In the genomic region with DNA sequence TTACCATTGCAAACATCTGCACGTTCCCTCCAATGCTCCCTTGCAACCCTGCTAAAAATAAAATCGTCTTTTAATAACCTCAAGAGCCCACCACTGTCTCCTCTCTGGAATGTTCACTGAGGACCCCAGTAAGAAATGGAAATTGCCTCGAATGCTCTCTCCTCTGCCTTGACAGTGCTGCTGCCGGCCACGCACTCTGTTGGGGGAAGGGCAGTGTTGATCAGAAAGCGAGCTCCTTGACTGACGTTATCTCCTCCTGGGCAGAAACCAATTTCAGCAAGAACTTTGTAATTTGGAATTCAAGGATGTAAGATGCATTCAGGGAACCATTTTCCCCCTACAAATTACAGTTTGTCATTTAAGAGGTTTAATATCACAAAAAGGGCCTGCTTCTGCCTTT, we compare ENCODE assay signal across 25 cellular contexts.
"Had no signal": no experiment of that assay in that cellular context is flagged by ENCODE, and none has a peak within 500 bp of the region (broad histone marks: within the 10 kb centered on the region; RNA-seq: fewer than 3 reads in every experiment).

No MANE protein-coding gene starts in this region.

- H3K9me3 ChIP-seq: gastrocnemius medialis, right atrium auricular region, thoracic aorta, uterus had no signal

- H3K27me3 ChIP-seq: gastrocnemius medialis, right atrium auricular region, uterus had no signal

- H3K4me3 ChIP-seq: gastrocnemius medialis, right atrium auricular region, thoracic aorta, uterus had no signal

- H3K27ac ChIP-seq: gastrocnemius medialis, right atrium auricular region, thoracic aorta, uterus had no signal

- H3K36me3 Mint-ChIP-seq: activated naive CD4-positive, alpha-beta T cell treated with anti-CD3 and anti-CD28 coated beads, Interleukin-2, amount 50 U/mL, for 24 hours; naive thymus-derived CD4-positive, alpha-beta T cell; stimulated activated effector memory CD8-positive, alpha-beta T cell treated with anti-CD3 and anti-CD28 coated beads, Interleukin-12 subunit alpha, Interleukin-12 subunit beta, amount 100 ng/mL, for 72 hours; type B pancreatic cell had no signal

- FAIRE-seq: bronchial epithelial cell had no signal

- ATAC-seq: activated CD8-positive, alpha-beta T cell treated with anti-CD3 and anti-CD28 coated beads for 36 hours; activated naive CD8-positive, alpha-beta T cell treated with anti-CD3 and anti-CD28 coated beads, Interleukin-2, amount 50 U/mL, for 24 hours; activated T-cell treated with anti-CD3 and anti-CD28 coated beads, Interleukin-2, amount 50 U/mL, for 4 hours; activated T-helper 17 cell treated with anti-CD3 and anti-CD28 coated beads, Interleukin-2, amount 50 U/mL, for 72 hours; gastrocnemius medialis; naive thymus-derived CD4-positive, alpha-beta T cell; stimulated activated effector memory CD8-positive, alpha-beta T cell treated with anti-CD3 and anti-CD28 coated beads, Interleukin-12 subunit alpha, Interleukin-12 subunit beta, amount 100 ng/mL, for 72 hours; T-helper 17 cell had no signal

- H3K9me3 Mint-ChIP-seq: activated CD4-positive, alpha-beta T cell treated with anti-CD3 and anti-CD28 coated beads, Interleukin-2, amount 10 ng/mL, durations not matched to agents 7 days and 5 days; activated CD8-positive, alpha-beta T cell treated with anti-CD3 and anti-CD28 coated beads for 36 hours; activated naive CD4-positive, alpha-beta T cell treated with anti-CD3 and anti-CD28 coated beads, Interleukin-2, amount 50 U/mL, for 24 hours; activated naive CD8-positive, alpha-beta T cell treated with anti-CD3 and anti-CD28 coated beads, Interleukin-2, amount 50 U/mL, for 24 hours; activated T-helper 17 cell treated with anti-CD3 and anti-CD28 coated beads, Interleukin-2, amount 50 U/mL, for 72 hours; central memory CD8-positive, alpha-beta T cell; stimulated activated naive CD8-positive, alpha-beta T cell treated with anti-CD3 and anti-CD28 coated beads, Interleukin-15, Interleukin-2, amounts not matched to agents 100 ng/mL and 50 ng/mL, for 24 hours; type B pancreatic cell had no signal

- H3K4me1 Mint-ChIP-seq: activated naive CD4-positive, alpha-beta T cell treated with anti-CD3 and anti-CD28 coated beads, Interleukin-2, amount 50 U/mL, for 24 hours; activated naive CD8-positive, alpha-beta T cell treated with anti-CD3 and anti-CD28 coated beads, Interleukin-2, amount 50 U/mL, for 24 hours; activated T-helper 17 cell treated with anti-CD3 and anti-CD28 coated beads, Interleukin-2, amount 50 U/mL, for 72 hours; stimulated activated effector memory CD8-positive, alpha-beta T cell treated with anti-CD3 and anti-CD28 coated beads, Interleukin-12 subunit alpha, Interleukin-12 subunit beta, amount 100 ng/mL, for 72 hours; T-helper 17 cell had no signal

- H3K27ac Mint-ChIP-seq: activated CD4-positive, alpha-beta T cell treated with anti-CD3 and anti-CD28 coated beads, Interleukin-2, amount 10 ng/mL, durations not matched to agents 7 days and 5 days; activated CD8-positive, alpha-beta T cell treated with anti-CD3 and anti-CD28 coated beads for 36 hours; activated naive CD4-positive, alpha-beta T cell treated with anti-CD3 and anti-CD28 coated beads, Interleukin-2, amount 50 U/mL, for 24 hours; activated naive CD8-positive, alpha-beta T cell treated with anti-CD3 and anti-CD28 coated beads, Interleukin-2, amount 50 U/mL, for 24 hours; activated T-helper 17 cell treated with anti-CD3 and anti-CD28 coated beads, Interleukin-2, amount 50 U/mL, for 72 hours; naive thymus-derived CD4-positive, alpha-beta T cell; stimulated activated effector memory CD8-positive, alpha-beta T cell treated with anti-CD3 and anti-CD28 coated beads, Interleukin-12 subunit alpha, Interleukin-12 subunit beta, amount 100 ng/mL, for 72 hours; stimulated activated naive CD8-positive, alpha-beta T cell treated with anti-CD3 and anti-CD28 coated beads, Interleukin-15, Interleukin-2, amounts not matched to agents 100 ng/mL and 50 ng/mL, for 24 hours; T-helper 17 cell; type B pancreatic cell had no signal

- H3K4me1 ChIP-seq: right atrium auricular region, uterus had no signal

- H3K27me3 Mint-ChIP-seq: activated CD4-positive, alpha-beta T cell treated with anti-CD3 and anti-CD28 coated beads, Interleukin-2, amount 10 ng/mL, durations not matched to agents 7 days and 5 days; activated CD8-positive, alpha-beta T cell treated with anti-CD3 and anti-CD28 coated beads for 36 hours; activated naive CD4-positive, alpha-beta T cell treated with anti-CD3 and anti-CD28 coated beads, Interleukin-2, amount 50 U/mL, for 24 hours; activated naive CD8-positive, alpha-beta T cell treated with anti-CD3 and anti-CD28 coated beads, Interleukin-2, amount 50 U/mL, for 24 hours; activated T-helper 17 cell treated with anti-CD3 and anti-CD28 coated beads, Interleukin-2, amount 50 U/mL, for 72 hours; central memory CD8-positive, alpha-beta T cell; stimulated activated naive CD8-positive, alpha-beta T cell treated with anti-CD3 and anti-CD28 coated beads, Interleukin-15, Interleukin-2, amounts not matched to agents 100 ng/mL and 50 ng/mL, for 24 hours; T-helper 17 cell; type B pancreatic cell had no signal

- H3K4me3 Mint-ChIP-seq: activated CD4-positive, alpha-beta T cell treated with anti-CD3 and anti-CD28 coated beads, Interleukin-2, amount 10 ng/mL, durations not matched to agents 7 days and 5 days; activated CD8-positive, alpha-beta T cell treated with anti-CD3 and anti-CD28 coated beads for 36 hours; activated naive CD4-positive, alpha-beta T cell treated with anti-CD3 and anti-CD28 coated beads, Interleukin-2, amount 50 U/mL, for 24 hours; activated naive CD8-positive, alpha-beta T cell treated with anti-CD3 and anti-CD28 coated beads, Interleukin-2, amount 50 U/mL, for 24 hours; activated T-cell treated with anti-CD3 and anti-CD28 coated beads, Interleukin-2, amount 50 U/mL, for 4 hours; activated T-helper 17 cell treated with anti-CD3 and anti-CD28 coated beads, Interleukin-2, amount 50 U/mL, for 72 hours; central memory CD8-positive, alpha-beta T cell; naive thymus-derived CD4-positive, alpha-beta T cell; stimulated activated effector memory CD8-positive, alpha-beta T cell treated with anti-CD3 and anti-CD28 coated beads, Interleukin-12 subunit alpha, Interleukin-12 subunit beta, amount 100 ng/mL, for 72 hours; stimulated activated naive CD8-positive, alpha-beta T cell treated with anti-CD3 and anti-CD28 coated beads, Interleukin-15, Interleukin-2, amounts not matched to agents 100 ng/mL and 50 ng/mL, for 24 hours; T-helper 17 cell; type B pancreatic cell had no signal

- DNase-seq: activated CD4-positive, alpha-beta T cell treated with anti-CD3 and anti-CD28 coated beads for 1 hour; activated CD4-positive, alpha-beta T cell treated with anti-CD3 and anti-CD28 coated beads, Interleukin-2, amount 10 ng/mL, durations not matched to agents 7 days and 5 days; activated CD8-positive, alpha-beta T cell treated with anti-CD3 and anti-CD28 coated beads for 36 hours; activated gamma-delta T cell treated with Interleukin-2 at 50 U/mL for 16 hours; activated naive CD8-positive, alpha-beta T cell treated with anti-CD3 and anti-CD28 coated beads, Interleukin-2, amount 50 U/mL, for 24 hours; activated T-cell treated with anti-CD3 and anti-CD28 coated beads, Interleukin-2, amount 50 U/mL, for 4 hours; dermis blood vessel endothelial cell; effector CD8-positive, alpha-beta T cell; erythroblast; gastrocnemius medialis; hippocampal formation; naive thymus-derived CD4-positive, alpha-beta T cell; stimulated activated CD4-positive, alpha-beta T cell treated with anti-CD3 and anti-CD28 coated beads, Interleukin-4, amount 100 ng/mL, for 24 hours; T-helper 17 cell; T1000; uterus had no signal

- H3K36me3 ChIP-seq: gastrocnemius medialis, right atrium auricular region, thoracic aorta, uterus had no signal
